In the genomic region with DNA sequence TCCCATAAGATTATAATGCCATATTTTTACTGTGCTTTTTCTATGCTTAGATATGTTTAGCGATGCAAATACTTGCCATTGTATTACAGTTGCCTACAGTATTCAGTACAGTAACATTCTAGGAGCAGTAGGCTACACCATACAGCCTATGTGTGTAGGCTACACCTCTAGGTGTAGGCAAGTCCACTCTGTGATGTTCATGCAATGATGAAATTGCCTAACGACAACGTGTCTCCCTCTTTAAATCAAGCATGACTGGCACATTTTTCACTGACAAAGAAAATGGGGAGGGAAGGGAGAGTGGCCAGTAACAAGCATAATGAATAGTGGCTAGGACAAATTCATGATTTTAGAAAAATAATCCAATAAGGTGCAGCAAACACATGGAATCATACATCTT, we compare ENCODE assay signal across 9 cellular contexts. TPM values are rescaled to one million over a fixed set of nuclear protein-coding genes. Genes with fewer than 3 reads are reported as not detected.
DNase-seq lines count a peak whose midpoint lies in the region; ATAC-seq and TF ChIP-seq lines count a peak whose summit lies in the region.
"Had no signal": no experiment of that assay in that cellular context is flagged by ENCODE, and none has a peak within 500 bp of the region (broad histone marks: within the 10 kb centered on the region; RNA-seq: fewer than 3 reads in every experiment).

No MANE protein-coding gene starts in this region.

- DNase-seq in NOMO-1 treated with DMSO at 0.1 percent for 48 hours (lab: John Stamatoyannopoulos, UW; ENCODE audit: unreplicated experiment) (peak; percentile 3), NOMO-1 treated with dmso at 0.1 percent for 144 hours (lab: John Stamatoyannopoulos, UW; ENCODE audit: unreplicated experiment) (no peak), natural killer cell (no peak), GM10266 (ENCODE audit: extremely low spot score) (no peak), COLO668 (lab: John Stamatoyannopoulos, UW; ENCODE audit: unreplicated experiment) (no peak)
- DNase-seq in Jurkat, Clone E6-1 (ENCODE audit: low read depth, low spot score), result no peak
- DNase-seq in activated T-helper 2 cell treated with anti-CD3 and anti-CD28 coated beads, Interferon-gamma antibody, Interleukin-2, Interleukin-4, amounts not matched to agents 10 μg/mL and 5 μg/mL and 100 μg/mL, durations not matched to agents 14 hours and 24 hours and 36 hours (ENCODE audit: low spot score), result no peak
- no peak for DNase-seq in activated effector memory CD4-positive, alpha-beta T cell treated with anti-CD3 and anti-CD28 coated beads, Interleukin-2, amount 50 U/mL, for 16 hours
- DNase-seq: kidney glomerular epithelial cell had no signal

- peak overlapping the region; percentile 98 for H3K4me3 ChIP-seq in Jurkat, Clone E6-1 (ENCODE audit: low read length)

- peaks cover 54% of the 10 kb centered on the region for H3K36me3 Mint-ChIP-seq in activated T-helper 2 cell treated with anti-CD3 and anti-CD28 coated beads, Interferon-gamma antibody, Interleukin-2, Interleukin-4, amounts not matched to agents 10 μg/mL and 5 μg/mL and 100 μg/mL, durations not matched to agents 14 hours and 24 hours and 36 hours (ENCODE audit: low read depth)
- no peaks in the 10 kb centered on the region for H3K36me3 Mint-ChIP-seq in natural killer cell

- no peaks in the 10 kb centered on the region for H3K27me3 Mint-ChIP-seq in activated T-helper 2 cell treated with anti-CD3 and anti-CD28 coated beads, Interferon-gamma antibody, Interleukin-2, Interleukin-4, amounts not matched to agents 10 μg/mL and 5 μg/mL and 100 μg/mL, durations not matched to agents 14 hours and 24 hours and 36 hours (ENCODE audit: low read depth)
- no peaks in the 10 kb centered on the region for H3K27me3 Mint-ChIP-seq in natural killer cell (ENCODE audit: low read depth in 2 of 2)

- no peak for TF ChIP-seq CTCF in natural killer cell (IDR thresholded peaks at IDR 0.05)
- TF ChIP-seq CTCF in GM10266 (IDR thresholded peaks at IDR 0.05; ENCODE audit: control insufficient read depth, insufficient read depth, low read depth, missing control alignments), result no peak

- peak overlapping the region; percentile 82 for H3K4me3 Mint-ChIP-seq in activated T-helper 2 cell treated with anti-CD3 and anti-CD28 coated beads, Interferon-gamma antibody, Interleukin-2, Interleukin-4, amounts not matched to agents 10 μg/mL and 5 μg/mL and 100 μg/mL, durations not matched to agents 14 hours and 24 hours and 36 hours (ENCODE audit: low read depth)
- H3K4me3 Mint-ChIP-seq in natural killer cell, result peak overlapping the region; percentile 79

- peak overlapping the region; percentile 76 for H3K27ac Mint-ChIP-seq in activated T-helper 2 cell treated with anti-CD3 and anti-CD28 coated beads, Interferon-gamma antibody, Interleukin-2, Interleukin-4, amounts not matched to agents 10 μg/mL and 5 μg/mL and 100 μg/mL, durations not matched to agents 14 hours and 24 hours and 36 hours
- peak overlapping the region in 1 of 2 donors; percentile 23 for H3K27ac Mint-ChIP-seq in natural killer cell

- no peak for ATAC-seq in natural killer cell

- peaks cover 5% of the 10 kb centered on the region for H3K9me3 Mint-ChIP-seq in activated T-helper 2 cell treated with anti-CD3 and anti-CD28 coated beads, Interferon-gamma antibody, Interleukin-2, Interleukin-4, amounts not matched to agents 10 μg/mL and 5 μg/mL and 100 μg/mL, durations not matched to agents 14 hours and 24 hours and 36 hours
- H3K9me3 Mint-ChIP-seq in natural killer cell, result no peaks in the 10 kb centered on the region

- H3K4me1 Mint-ChIP-seq in activated T-helper 2 cell treated with anti-CD3 and anti-CD28 coated beads, Interferon-gamma antibody, Interleukin-2, Interleukin-4, amounts not matched to agents 10 μg/mL and 5 μg/mL and 100 μg/mL, durations not matched to agents 14 hours and 24 hours and 36 hours (ENCODE audit: low read depth), result peaks cover 53% of the 10 kb centered on the region
- peaks cover 17 to 35% of the 10 kb centered on the region in 2 donors for H3K4me1 Mint-ChIP-seq in natural killer cell

- intact Hi-C loops in activated T-helper 2 cell treated with anti-CD3 and anti-CD28 coated beads, Interferon-gamma antibody, Interleukin-2, Interleukin-4, amounts not matched to agents 10 μg/mL and 5 μg/mL and 100 μg/mL, durations not matched to agents 14 hours and 24 hours and 36 hours (cut with micrococcal nuclease), result loop anchor here (10.0 kb wide), 1 partner anchor 152 kb away; a partner anchor contains a TSS
- intact Hi-C loops in natural killer cell (cut with micrococcal nuclease), result no loop called here

RNA-seq across cellular contexts. Expression of a gene that starts 1.7 kb away (rescaled TPM):
- polyA plus RNA-seq in Jurkat, Clone E6-1 (2012; ENCODE audit: insufficient read depth, insufficient read length), result 97.7 TPM
- 94.7 and 101 TPM in 2 replicates for total RNA-seq in activated T-helper 2 cell treated with anti-CD3 and anti-CD28 coated beads, Interferon-gamma antibody, Interleukin-2, Interleukin-4, amounts not matched to agents 10 μg/mL and 5 μg/mL and 100 μg/mL, durations not matched to agents 14 hours and 24 hours and 36 hours
- total RNA-seq in natural killer cell, result 10 to 100 TPM in 2 of 3 donors, 1 to 10 TPM in 1; 8.8 to 14.8 (median 14.1) TPM
